ENCODE assay signal across 20 cellular contexts in the genomic region with DNA sequence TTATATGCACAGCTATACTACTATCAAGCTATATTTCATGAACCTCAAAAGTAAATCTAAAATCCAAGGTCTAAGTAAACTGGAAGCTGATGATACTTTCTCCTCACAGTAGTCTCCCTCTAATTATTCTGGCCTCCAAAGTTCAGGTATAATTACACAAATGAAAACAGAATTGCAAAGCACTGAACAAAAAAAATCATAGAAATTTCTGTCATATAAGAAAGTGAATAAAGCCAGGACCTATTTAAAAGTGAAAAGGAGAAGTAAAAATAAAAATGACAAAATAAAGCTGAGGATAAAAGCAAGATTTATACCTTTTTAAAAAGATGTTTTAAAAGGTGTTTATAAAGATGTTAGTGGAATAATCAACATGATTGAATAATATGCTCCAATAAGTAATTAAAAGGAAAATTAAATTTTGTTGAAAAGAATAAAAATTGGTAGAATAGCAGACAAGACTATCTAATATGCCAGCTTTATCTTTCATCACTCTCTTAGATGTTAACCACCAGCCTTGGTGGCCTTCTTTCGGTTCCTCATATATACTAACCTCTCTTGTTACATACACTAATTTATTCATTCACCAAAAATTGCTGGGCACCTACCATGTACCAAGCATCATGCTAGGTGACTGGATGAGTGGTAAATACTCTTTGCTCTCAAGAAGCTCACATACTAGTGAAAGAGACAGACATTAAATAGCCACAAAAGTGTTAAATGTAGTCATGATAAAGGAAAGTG. TPM values are rescaled to one million over a fixed set of nuclear protein-coding genes. Genes with fewer than 3 reads are reported as not detected.
DNase-seq lines count a peak whose midpoint lies in the region; ATAC-seq, FAIRE-seq and TF ChIP-seq lines count a peak whose summit lies in the region.
"Had no signal": no experiment of that assay in that cellular context is flagged by ENCODE, and none has a peak within 500 bp of the region (broad histone marks: within the 10 kb centered on the region; RNA-seq: fewer than 3 reads in every experiment).

No MANE protein-coding gene starts in this region.

- H3K4me3 Mint-ChIP-seq in mesothelial cell of epicardium, result no peak overlapping the region
- no peak overlapping the region for H3K4me3 Mint-ChIP-seq in activated CD4-positive, alpha-beta T cell treated with anti-CD3 and anti-CD28 coated beads for 36 hours
- H3K4me3 Mint-ChIP-seq: activated CD4-positive, alpha-beta memory T cell treated with anti-CD3 and anti-CD28 coated beads, Interleukin-2, amount 10 ng/mL, durations not matched to agents 7 days and 5 days; activated naive CD8-positive, alpha-beta T cell treated with anti-CD3 and anti-CD28 coated beads for 36 hours; activated T-cell treated with anti-CD3 and anti-CD28 coated beads, Interleukin-2, amount 50 U/mL, for 72 hours; brain had no signal

- no peaks in the 10 kb centered on the region for H3K27me3 ChIP-seq in Loucy (ENCODE audit: insufficient read depth, low read length, poor library complexity, severe bottlenecking)
- H3K27me3 ChIP-seq: testis had no signal

- no peaks in the 10 kb centered on the region for H3K79me2 ChIP-seq in Loucy (ENCODE audit: insufficient read depth, low read length)

- no peak overlapping the region for H3K27ac Mint-ChIP-seq in mesothelial cell of epicardium
- no peak overlapping the region for H3K27ac Mint-ChIP-seq in activated CD4-positive, alpha-beta T cell treated with anti-CD3 and anti-CD28 coated beads for 36 hours
- H3K27ac Mint-ChIP-seq: activated CD4-positive, alpha-beta memory T cell treated with anti-CD3 and anti-CD28 coated beads, Interleukin-2, amount 10 ng/mL, durations not matched to agents 7 days and 5 days; activated naive CD8-positive, alpha-beta T cell treated with anti-CD3 and anti-CD28 coated beads for 36 hours; activated T-cell treated with anti-CD3 and anti-CD28 coated beads, Interleukin-2, amount 50 U/mL, for 72 hours; brain had no signal

- DNase-seq in GM19239 (ENCODE audit: insufficient read length, low spot score), result no peak
- peak; percentile 16 for DNase-seq in SKM-1 (lab: John Stamatoyannopoulos, UW; ENCODE audit: unreplicated experiment)
- no peak for DNase-seq in NCI-H146 treated with DMSO at 0.1 percent for 48 hours (lab: John Stamatoyannopoulos, UW; ENCODE audit: unreplicated experiment)
- DNase-seq in NCI-H2029 treated with DMSO at 0.1 percent for 48 hours (lab: John Stamatoyannopoulos, UW), result no peak
- DNase-seq in mesothelial cell of epicardium (ENCODE audit: low spot score in 2 of 2, unreplicated experiment in 2 of 2), result no peak
- DNase-seq in activated CD4-positive, alpha-beta T cell treated with anti-CD3 and anti-CD28 coated beads for 36 hours, result no peak
- DNase-seq: activated CD4-positive, alpha-beta memory T cell treated with anti-CD3 and anti-CD28 coated beads, Interleukin-2, amount 10 ng/mL, durations not matched to agents 7 days and 5 days; activated naive CD8-positive, alpha-beta T cell treated with anti-CD3 and anti-CD28 coated beads for 36 hours; activated T-cell treated with anti-CD3 and anti-CD28 coated beads, Interleukin-2, amount 50 U/mL, for 72 hours; C1 segment of cervical spinal cord; DMS 273 treated with DMSO at 0.1 percent for 48 hours; NCI-H146; spleen; testis had no signal

- H3K27me3 Mint-ChIP-seq in mesothelial cell of epicardium (ENCODE audit: low read depth), result peaks cover 30% of the 10 kb centered on the region
- H3K27me3 Mint-ChIP-seq in activated CD4-positive, alpha-beta T cell treated with anti-CD3 and anti-CD28 coated beads for 36 hours, result peaks cover 18% of the 10 kb centered on the region

- no peak overlapping the region for H3K4me3 ChIP-seq in Loucy (ENCODE audit: low read length, poor library complexity, severe bottlenecking)
- H3K4me3 ChIP-seq: coronary artery, spleen, testis had no signal

- H3K4me1 ChIP-seq in Loucy (ENCODE audit: insufficient read depth, low read length, poor library complexity, severe bottlenecking), result peaks cover 35% of the 10 kb centered on the region
- H3K4me1 ChIP-seq: spleen, testis had no signal

- no peaks in the 10 kb centered on the region for H3K9me3 ChIP-seq in Loucy (ENCODE audit: insufficient read depth, low read depth, low read length)
- H3K9me3 ChIP-seq: spleen, testis had no signal

- H3K36me3 ChIP-seq in Loucy (ENCODE audit: insufficient read depth, low read length), result no peaks in the 10 kb centered on the region
- H3K36me3 ChIP-seq: spleen had no signal

- H2AFZ ChIP-seq in Loucy (ENCODE audit: low read length), result peak overlapping the region; percentile 51; the same call in 1 of the 2 replicates

- H3K9me2 ChIP-seq in Loucy (replicated peaks; ENCODE audit: low read depth, low read length), result no peaks in the 10 kb centered on the region

- no peaks in the 10 kb centered on the region for H3K4me1 Mint-ChIP-seq in mesothelial cell of epicardium
- H3K4me1 Mint-ChIP-seq in activated CD4-positive, alpha-beta T cell treated with anti-CD3 and anti-CD28 coated beads for 36 hours, result no peaks in the 10 kb centered on the region
- H3K4me1 Mint-ChIP-seq: activated CD4-positive, alpha-beta memory T cell treated with anti-CD3 and anti-CD28 coated beads, Interleukin-2, amount 10 ng/mL, durations not matched to agents 7 days and 5 days; activated naive CD8-positive, alpha-beta T cell treated with anti-CD3 and anti-CD28 coated beads for 36 hours; brain had no signal

- peak; percentile 66 for FAIRE-seq in GM19239 (lab: Jason Lieb, UNC)

- peak overlapping the region; percentile 23 for H3K4me2 ChIP-seq in Loucy (ENCODE audit: low read depth, low read length, poor library complexity, severe bottlenecking)
- H3K4me2 ChIP-seq: KMS-11 had no signal

- POLR2A ChIA-PET in activated CD4-positive, alpha-beta T cell treated with anti-CD3 and anti-CD28 coated beads for 36 hours (lab: Charles Lee), result no interaction called here

- no peaks in the 10 kb centered on the region for H3K36me3 Mint-ChIP-seq in mesothelial cell of epicardium
- H3K36me3 Mint-ChIP-seq in activated CD4-positive, alpha-beta T cell treated with anti-CD3 and anti-CD28 coated beads for 36 hours (ENCODE audit: low read depth), result no peaks in the 10 kb centered on the region
- H3K36me3 Mint-ChIP-seq: activated naive CD8-positive, alpha-beta T cell treated with anti-CD3 and anti-CD28 coated beads for 36 hours; brain had no signal

- TF ChIP-seq CTCF in Loucy (conservative IDR thresholded peaks at IDR 0.05; ENCODE audit: low read length), result no peak
- TF ChIP-seq CTCF in mesothelial cell of epicardium (IDR thresholded peaks at IDR 0.05; ENCODE audit: unreplicated experiment), result no peak

- ATAC-seq in activated CD4-positive, alpha-beta T cell treated with anti-CD3 and anti-CD28 coated beads for 36 hours, result no peak
- ATAC-seq: activated T-cell treated with anti-CD3 and anti-CD28 coated beads, Interleukin-2, amount 50 U/mL, for 72 hours had no signal

- intact Hi-C loops in activated CD4-positive, alpha-beta T cell treated with anti-CD3 and anti-CD28 coated beads for 36 hours (cut with DNase I, micrococcal nuclease), result no loop called here

- no peaks in the 10 kb centered on the region for H3K9me3 Mint-ChIP-seq in mesothelial cell of epicardium
- no peaks in the 10 kb centered on the region for H3K9me3 Mint-ChIP-seq in activated CD4-positive, alpha-beta T cell treated with anti-CD3 and anti-CD28 coated beads for 36 hours (ENCODE audit: low read depth)
- H3K9me3 Mint-ChIP-seq: activated CD4-positive, alpha-beta memory T cell treated with anti-CD3 and anti-CD28 coated beads, Interleukin-2, amount 10 ng/mL, durations not matched to agents 7 days and 5 days; activated naive CD8-positive, alpha-beta T cell treated with anti-CD3 and anti-CD28 coated beads for 36 hours; activated T-cell treated with anti-CD3 and anti-CD28 coated beads, Interleukin-2, amount 50 U/mL, for 72 hours had no signal

- H4K20me1 ChIP-seq in Loucy (ENCODE audit: insufficient read depth, low read length, poor library complexity, severe bottlenecking), result no peaks in the 10 kb centered on the region

- H3F3A ChIP-seq in Loucy (ENCODE audit: low read depth), result peaks cover 12% of the 10 kb centered on the region; the same call in 1 of the 2 replicates

- no peak overlapping the region for H3K9ac ChIP-seq in Loucy (ENCODE audit: low read depth, low read length, poor library complexity, severe bottlenecking)
- H3K9ac ChIP-seq: KMS-11 had no signal

- CTCF ChIA-PET in activated CD4-positive, alpha-beta T cell treated with anti-CD3 and anti-CD28 coated beads for 36 hours (lab: Charles Lee), result interaction anchor here (0.6 kb wide), 1 partner anchor 266 kb away, joined by 3 read pairs; no protein-coding TSS in a partner anchor

RNA-seq across cellular contexts. Expression of a gene that starts 25.1 kb away (rescaled TPM):
- total RNA-seq in mesothelial cell of epicardium, result not detected in 3 replicates
- not detected for total RNA-seq in activated CD4-positive, alpha-beta T cell treated with anti-CD3 and anti-CD28 coated beads for 36 hours
- total RNA-seq: activated CD4-positive, alpha-beta memory T cell treated with anti-CD3 and anti-CD28 coated beads, Interleukin-2, amount 10 ng/mL, durations not matched to agents 7 days and 5 days; activated naive CD8-positive, alpha-beta T cell treated with anti-CD3 and anti-CD28 coated beads for 36 hours; activated T-cell treated with anti-CD3 and anti-CD28 coated beads, Interleukin-2, amount 50 U/mL, for 72 hours; mesenteric fat pad; NCI-H460; spleen had no signal
